ENCODE assay signal across 8 cellular contexts in the genomic region with DNA sequence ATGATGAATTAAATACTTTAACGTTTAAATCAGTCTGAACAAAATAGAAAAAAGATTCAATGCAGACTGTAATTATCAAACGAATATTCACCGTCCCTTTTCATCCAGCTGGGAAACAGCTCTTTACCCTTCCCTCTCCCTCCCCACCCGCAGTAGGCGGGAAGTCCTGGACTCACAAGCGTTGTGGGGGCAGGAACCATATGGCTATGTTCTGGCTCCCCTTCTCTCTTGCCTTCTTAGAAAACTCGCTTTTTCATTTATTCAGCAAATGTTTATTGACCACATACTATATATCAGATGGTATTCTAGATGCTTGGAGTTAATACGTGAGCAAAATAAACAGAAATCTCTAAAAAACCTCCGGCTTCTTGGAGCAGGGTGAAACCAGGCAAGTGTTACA. TPM values are rescaled to one million over a fixed set of nuclear protein-coding genes. Genes with fewer than 3 reads are reported as not detected.
DNase-seq lines count a peak whose midpoint lies in the region; ATAC-seq and TF ChIP-seq lines count a peak whose summit lies in the region.

No MANE protein-coding gene starts in this region.

- H3K36me3 ChIP-seq in IMR-90 (ENCODE audit: control insufficient read depth, insufficient read depth, low read length): no peaks in the 10 kb centered on the region
- H3K36me3 ChIP-seq in mammary epithelial cell (ENCODE audit: insufficient read depth, low read length): no peaks in the 10 kb centered on the region
- H3K36me3 ChIP-seq in muscle layer of colon (ENCODE audit: insufficient read depth, low read length): no peaks in the 10 kb centered on the region

- CTCF ChIA-PET in IMR-90 (lab: Yijun Ruan, JAX) (no interaction called here), mammary epithelial cell (lab: Charles Lee; ENCODE audit: low non-redundant PET) (no interaction called here)

- H4K20me1 ChIP-seq in IMR-90 (ENCODE audit: insufficient read depth, low read length) (peaks cover 6% of the 10 kb centered on the region; the same call in 1 of the 2 replicates), mammary epithelial cell (ENCODE audit: insufficient read depth, low read length) (no peaks in the 10 kb centered on the region)

- no peak overlapping the region for H2BK20ac ChIP-seq in IMR-90 (ENCODE audit: low read depth, low read length)

- H3K4me2 ChIP-seq in IMR-90 (ENCODE audit: low read depth, low read length): peak overlapping the region; percentile 97
- peak overlapping the region; percentile 99 for H3K4me2 ChIP-seq in mammary epithelial cell (ENCODE audit: insufficient read depth, low read depth, low read length)

- H3K27me3 ChIP-seq in IMR-90 (ENCODE audit: control insufficient read depth, insufficient read depth, low read length) (no peaks in the 10 kb centered on the region), mammary epithelial cell (ENCODE audit: insufficient read depth, low read length) (no peaks in the 10 kb centered on the region), muscle layer of colon (ENCODE audit: control insufficient read depth in 1 of 2, insufficient read depth in 2 of 2, low read length in 2 of 2) (no peaks in the 10 kb centered on the region)

- H4K91ac ChIP-seq in IMR-90 (ENCODE audit: insufficient read depth, low read depth, low read length): no peak overlapping the region

- peaks cover 9 to 26% of the 10 kb centered on the region in 2 experiments; a peak in 3 of 4 replicates for H3K79me1 ChIP-seq in IMR-90 (ENCODE audit: low read depth in 1 of 2, low read length in 2 of 2)

- H2BK15ac ChIP-seq in IMR-90 (ENCODE audit: low read depth, low read length): 0 out of 3 replicates have a peak overlapping the region, but pooled peaks have one; percentile 63

- peak overlapping the region; percentile 81 for H3K4me3 ChIP-seq in IMR-90 (ENCODE audit: insufficient read depth, low read depth, low read length)
- H3K4me3 ChIP-seq in mammary epithelial cell (replicated peaks in 1 of 3; ENCODE audit: insufficient read depth in 1 of 3, low read depth in 2 of 3, low read length in 3 of 3): peak overlapping the region in 1 of 3 experiments; percentile 85
- H3K4me3 ChIP-seq in muscle layer of colon (ENCODE audit: low read depth in 1 of 2, low read length in 2 of 2): peak overlapping the region; percentile 71 to 87

- intact Hi-C loops in IMR-90 (cut with micrococcal nuclease) (no loop called here), mammary epithelial cell (cut with micrococcal nuclease) (loop anchor here (2.0 to 10.0 kb wide), 2 partner anchors 25 to 589 kb away; partner anchors contain the start of gene RCN2)

- peak overlapping the region; percentile 89; the same call in 1 of the 2 replicates for H3K56ac ChIP-seq in IMR-90 (ENCODE audit: extremely low read depth, insufficient read depth, low read length)

- in situ Hi-C loops in IMR-90 (cut with MboI; ENCODE audit: low sequenced_read_pairs): no loop called here
- in situ Hi-C loops in mammary epithelial cell (cut with MboI; ENCODE audit: low sequenced_read_pairs in 2 of 2): no loop called here

- peak overlapping the region; percentile 25; the same call in 1 of the 2 replicates for H3K18ac ChIP-seq in IMR-90 (ENCODE audit: low read depth, low read length)

- no peak overlapping the region for H4K5ac ChIP-seq in IMR-90 (ENCODE audit: low read depth, low read length)

- no peak for TF ChIP-seq CTCF in 22Rv1 (IDR thresholded peaks at IDR 0.05)
- TF ChIP-seq CTCF in IMR-90 (conservative IDR thresholded peaks at IDR 0.05; ENCODE audit: low read depth, low read length): no peak
- no peak for TF ChIP-seq CTCF in mammary epithelial cell (conservative IDR thresholded peaks at IDR 0.05 in 1 of 2, IDR thresholded peaks at IDR 0.05 in 1 of 2; ENCODE audit: extremely low read depth in 1 of 2, insufficient read depth in 1 of 2, low read depth in 1 of 2, low read length in 2 of 2)

- H3K4ac ChIP-seq in IMR-90 (ENCODE audit: low read depth, low read length): peak overlapping the region; percentile 90

- H2AK5ac ChIP-seq in IMR-90 (ENCODE audit: low read depth, low read length): no peak overlapping the region

- peak overlapping the region; percentile 51 for H3K27ac ChIP-seq in 22Rv1
- no peak overlapping the region for H3K27ac ChIP-seq in IMR-90 (ENCODE audit: insufficient read depth, low read length)
- peak overlapping the region; percentile 17 for H3K27ac ChIP-seq in mammary epithelial cell (ENCODE audit: insufficient read depth, low read depth, low read length)
- peak overlapping the region; percentile 86 for H3K27ac ChIP-seq in muscle layer of colon (ENCODE audit: low read depth, low read length)

- POLR2A ChIA-PET in IMR-90 (lab: Charles Lee; ENCODE audit: unreplicated experiment): no interaction called here

- peaks cover 4% of the 10 kb centered on the region; the same call in 1 of the 2 replicates for H3K9me1 ChIP-seq in IMR-90 (ENCODE audit: insufficient read depth, low read length)

- TF ChIP-seq POLR2A in IMR-90 (IDR thresholded peaks at IDR 0.05; ENCODE audit: low read depth, low read length): no peak

- H2AFZ ChIP-seq in IMR-90 (replicated peaks; ENCODE audit: low read length, poor library complexity) (peak overlapping the region; percentile 96), mammary epithelial cell (ENCODE audit: low read depth, low read length) (peak overlapping the region; percentile 97)

- no peak overlapping the region for H2BK120ac ChIP-seq in IMR-90 (ENCODE audit: low read depth, low read length)

- ATAC-seq in IMR-90 (ENCODE audit: low read depth) (no peak), GM21390 (IDR thresholded peaks at IDR 0.05; ENCODE audit: unreplicated experiment) (no peak), GM19395 (IDR thresholded peaks at IDR 0.05; ENCODE audit: unreplicated experiment) (no peak)

- TF ChIP-seq RAD21 in IMR-90 (IDR thresholded peaks at IDR 0.05; ENCODE audit: low read length): no peak

- WGBS in IMR-90 (ENCODE audit: extremely low coverage in 2 of 2, insufficient read length in 1 of 2), 2 experiments: no CpG with 5 or more reads among the region's 9 CpGs
- 37% methylated on average over 9 of the region's 9 CpGs for WGBS in mammary epithelial cell (ENCODE audit: low coverage, missing lambda C conversion rate)

- peak overlapping the region; percentile 98 for H3K14ac ChIP-seq in IMR-90 (replicated peaks; ENCODE audit: low read depth, low read length)

- DNase-seq in IMR-90 (no peak), mammary epithelial cell (no peak), midbrain (lab: John Stamatoyannopoulos, UW) (no peak), AG08395 (ENCODE audit: low spot score) (no peak)

- peak overlapping the region; percentile 90; the same call in 1 of the 2 replicates for H3K23ac ChIP-seq in IMR-90 (ENCODE audit: low read depth, low read length)

- H2BK5ac ChIP-seq in IMR-90 (ENCODE audit: low read depth, low read length, poor library complexity, severe bottlenecking): no peak overlapping the region

- dilution Hi-C loops in IMR-90 (cut with HindIII; ENCODE audit: low sequenced_read_pairs, unreplicated experiment): no loop called here
- dilution Hi-C loops in mammary epithelial cell (cut with HindIII; ENCODE audit: low sequenced_read_pairs): no loop called here

- H3K4me1 ChIP-seq in IMR-90 (ENCODE audit: control insufficient read depth, insufficient read depth, low read length): peaks cover 10% of the 10 kb centered on the region
- peaks cover 12% of the 10 kb centered on the region for H3K4me1 ChIP-seq in mammary epithelial cell (ENCODE audit: insufficient read depth, low read length)
- peaks cover 18% of the 10 kb centered on the region for H3K4me1 ChIP-seq in muscle layer of colon (ENCODE audit: insufficient read depth, low read length)

- peaks cover 15% of the 10 kb centered on the region for H3K79me2 ChIP-seq in mammary epithelial cell (ENCODE audit: insufficient read depth, low read length)

- H3K9ac ChIP-seq in IMR-90 (ENCODE audit: low read depth, low read length): peak overlapping the region; percentile 87; the same call in 1 of the 2 replicates
- H3K9ac ChIP-seq in mammary epithelial cell (ENCODE audit: insufficient read depth, low read length): no peak overlapping the region
- peak overlapping the region; percentile 49 for H3K9ac ChIP-seq in muscle layer of colon (ENCODE audit: low read length)

- BruUV-seq in IMR-90 (replicated peaks; lab: Mats Ljungman, UMichigan): no TSS peak
- BruUV-seq in mammary epithelial cell (replicated peaks; lab: Mats Ljungman, UMichigan): no TSS peak

- H2AK9ac ChIP-seq in IMR-90 (replicated peaks; ENCODE audit: low read depth, low read length, poor library complexity): no peak overlapping the region

- H4K8ac ChIP-seq in IMR-90 (ENCODE audit: low read depth in 2 of 2, low read length in 2 of 2): peak overlapping the region; percentile 95 to 96

- H3K9me3 ChIP-seq in IMR-90 (ENCODE audit: control insufficient read depth, insufficient read depth, low read length) (no peaks in the 10 kb centered on the region), mammary epithelial cell (replicated peaks; ENCODE audit: insufficient read depth, low read length) (no peaks in the 10 kb centered on the region), muscle layer of colon (ENCODE audit: low read length) (no peaks in the 10 kb centered on the region)

TF ChIP-seq in IMR-90, 13 proteins besides CTCF, POLR2A, EP300 and RAD21 (continues in another document):
- no peak for TF ChIP-seq MAFK (IDR thresholded peaks at IDR 0.05; ENCODE audit: low read depth, low read length)
- no peak for TF ChIP-seq MXI1 (IDR thresholded peaks at IDR 0.05; ENCODE audit: borderline replicate concordance, low read depth, low read length)
- no peak for TF ChIP-seq CHD1 (IDR thresholded peaks at IDR 0.05; ENCODE audit: low read depth, low read length)
- TF ChIP-seq USF2 (IDR thresholded peaks at IDR 0.05; ENCODE audit: low read depth, low read length): no peak
- no peak for TF ChIP-seq SMC3 (IDR thresholded peaks at IDR 0.05; ENCODE audit: low read depth, low read length)

RNA-seq across cellular contexts. Expression of gene SCAPER, which starts 0.7 kb away (rescaled TPM):
- total RNA-seq in IMR-90 (2012; rRNA removed) (9.7 and 13.6 TPM in 2 replicates), mammary epithelial cell (10 to 100 TPM in 1 of 2 donors, 1 to 10 TPM in 1; 9.2 to 11.6 TPM)
- polyA plus RNA-seq in IMR-90 (2012; rRNA removed) (1.9 and 2.9 TPM in 2 replicates), mammary epithelial cell (1.1 TPM)
- polyA plus RNA-seq in IMR-90 (2012; cell fraction: cytosol; rRNA removed): 0.86 and 0.89 TPM in 2 replicates
- polyA plus RNA-seq in IMR-90 (2012; cell fraction: nucleus; rRNA removed; ENCODE audit: low replicate concordance): 1.2 and 3.9 TPM in 2 replicates
- 0.67 TPM for polyA minus RNA-seq in mammary epithelial cell

RNA-seq across cellular contexts. Expression of gene RCN2, which starts 25.7 kb away (rescaled TPM):
- total RNA-seq in IMR-90 (2012; rRNA removed) (12.0 and 26.1 TPM in 2 replicates), mammary epithelial cell (10 to 100 TPM; 47.0 to 51.3 TPM)
- polyA plus RNA-seq in IMR-90 (2012; rRNA removed) (55.7 and 56.5 TPM in 2 replicates), mammary epithelial cell (35.5 TPM)
- polyA plus RNA-seq in IMR-90 (2012; cell fraction: cytosol; rRNA removed): 12.3 and 23.1 TPM in 2 replicates
- 6.3 and 15.7 TPM in 2 replicates for polyA plus RNA-seq in IMR-90 (2012; cell fraction: nucleus; rRNA removed; ENCODE audit: low replicate concordance)
- 5.1 TPM for polyA minus RNA-seq in mammary epithelial cell
